Comparison of ENCODE assay signal across 14 cellular contexts in the genomic region with DNA sequence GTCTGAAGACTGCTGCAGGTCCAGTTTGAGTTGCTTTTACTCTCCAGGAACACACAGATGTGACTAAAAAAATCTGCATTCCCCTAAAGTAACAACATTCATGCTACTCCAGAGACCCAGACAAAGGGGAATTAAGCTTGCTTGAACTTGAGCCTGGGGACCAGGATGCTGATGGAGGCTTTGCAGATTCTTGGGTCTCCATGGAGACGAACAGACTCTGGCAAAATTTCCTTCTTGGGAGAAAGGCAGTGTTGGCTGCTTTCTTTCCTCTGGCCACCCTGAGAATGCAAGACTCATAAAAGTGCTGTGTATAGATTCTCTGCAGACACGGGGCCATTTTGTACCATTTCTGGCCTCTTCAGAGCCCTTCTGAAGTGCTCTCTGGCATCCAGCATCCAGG.
A peak's percentile ranks its signal among the peaks of the same experiment; 100 is the strongest.
DNase-seq lines count a peak whose midpoint lies in the region; ATAC-seq, FAIRE-seq and TF ChIP-seq lines count a peak whose summit lies in the region.
"Had no signal": no experiment of that assay in that cellular context is flagged by ENCODE, and none has a peak within 500 bp of the region (broad histone marks: within the 10 kb centered on the region; RNA-seq: fewer than 3 reads in every experiment).

No MANE protein-coding gene starts in this region.

- H3K9me3 ChIP-seq in small intestine (ENCODE audit: control insufficient read depth, low read depth) (no peaks in the 10 kb centered on the region), uterus (no peaks in the 10 kb centered on the region)
- H3K9me3 ChIP-seq: Caco-2 had no signal

- TF ChIP-seq POLR2A in uterus (IDR thresholded peaks at IDR 0.05): no peak

- intact Hi-C loops in uterus (cut with DNase I; ENCODE audit: low total_unique reads): no loop called here

- H3K27me3 ChIP-seq in small intestine (ENCODE audit: control insufficient read depth in 2 of 2, insufficient read depth in 2 of 2, low read length in 2 of 2) (no peaks in the 10 kb centered on the region), uterus (no peaks in the 10 kb centered on the region)

- no peak for ATAC-seq in HG02870 (IDR thresholded peaks at IDR 0.05; ENCODE audit: unreplicated experiment)
- ATAC-seq: HCT116 had no signal

- FAIRE-seq in small intestine (lab: Jason Lieb, UNC): no peak
- FAIRE-seq: A204.1, GM18507, H54 had no signal

- no peak for TF ChIP-seq CTCF in uterus (IDR thresholded peaks at IDR 0.05)

- no peaks in the 10 kb centered on the region for H3K4me1 ChIP-seq in small intestine (ENCODE audit: control insufficient read depth in 2 of 2, insufficient read depth in 1 of 2, low read depth in 1 of 2, low read length in 1 of 2)
- no peaks in the 10 kb centered on the region for H3K4me1 ChIP-seq in uterus

- no peak overlapping the region for H3K27ac ChIP-seq in small intestine (ENCODE audit: low read depth in 1 of 2, low read length in 1 of 2)
- no peak overlapping the region for H3K27ac ChIP-seq in uterus
- H3K27ac ChIP-seq: GM23248 had no signal

- peak in 32 of 58 donors; percentile 12 to 76 (median 29) for DNase-seq in anterior cingulate cortex (lab: John Stamatoyannopoulos, UW)
- peak; percentile 41 for DNase-seq in globus pallidus (ENCODE audit: low spot score)
- DNase-seq in middle frontal gyrus (ENCODE audit: extremely low spot score, low spot score): peak; percentile 39
- DNase-seq in superior temporal gyrus (ENCODE audit: extremely low spot score): peak; percentile 65
- no peak for DNase-seq in small intestine
- no peak for DNase-seq in uterus
- DNase-seq: Caco-2; CD8-positive, alpha-beta memory T cell; GM23248 had no signal

- H3K36me3 ChIP-seq in small intestine (ENCODE audit: control insufficient read depth in 2 of 2, insufficient read depth in 2 of 2, low read length in 2 of 2) (no peaks in the 10 kb centered on the region), uterus (no peaks in the 10 kb centered on the region)

- no peak overlapping the region for H3K4me3 ChIP-seq in small intestine (ENCODE audit: low read depth in 1 of 2, low read length in 2 of 2)
- no peak overlapping the region for H3K4me3 ChIP-seq in uterus
- H3K4me3 ChIP-seq: GM23248 had no signal

- 82 to 91% (median 83%) methylated on average over 2 of the region's 2 CpGs for WGBS in small intestine, 3 donors

Comparison
In these comparisons a context has a peak if more than half of its experiments do, and no peak if none do; other contexts are left out.
1. DNase-seq: peak in anterior cingulate cortex (32 of 58), globus pallidus (single experiment), middle frontal gyrus (single experiment) and superior temporal gyrus (single experiment); none in small intestine (single experiment) and uterus (0 of 2).